7 cellular contexts compared by ENCODE assay signal in the genomic region with DNA sequence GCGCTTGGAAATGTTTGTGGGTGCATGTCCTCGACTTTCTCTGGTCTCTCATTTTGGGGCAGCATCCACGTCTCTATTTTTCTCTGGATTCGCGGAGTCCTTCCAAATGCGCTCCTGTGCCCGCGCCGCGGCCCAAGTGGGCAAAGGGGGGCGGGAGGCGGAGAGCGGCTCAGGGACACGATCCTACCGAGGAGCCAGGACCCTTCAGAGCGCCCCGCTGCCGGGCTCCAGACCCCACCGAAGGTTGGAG. TPM values are rescaled to one million over a fixed set of nuclear protein-coding genes. Genes with fewer than 3 reads are reported as not detected.
DNase-seq lines count a peak whose midpoint lies in the region; TF ChIP-seq lines count a peak whose summit lies in the region.

No MANE protein-coding gene starts in this region.

- WGBS in mammary epithelial cell (ENCODE audit: low coverage, missing lambda C conversion rate): 3% methylated on average over 13 of the region's 19 CpGs
- 4% methylated on average over 16 of the region's 19 CpGs for WGBS in mesenchymal stem cell
- 3% methylated on average over 19 of the region's 19 CpGs for WGBS in thymus

- H3K23ac ChIP-seq in mesenchymal stem cell (ENCODE audit: low read length in 2 of 2): peak overlapping the region in 1 of 2 experiments; percentile 9

- TF ChIP-seq CTCF in OCI-LY7 (conservative IDR thresholded peaks at IDR 0.05; ENCODE audit: low read length) (no peak), mammary epithelial cell (conservative IDR thresholded peaks at IDR 0.05 in 1 of 2, IDR thresholded peaks at IDR 0.05 in 1 of 2; ENCODE audit: extremely low read depth in 1 of 2, insufficient read depth in 1 of 2, low read depth in 1 of 2, low read length in 2 of 2) (no peak), GM13977 (IDR thresholded peaks at IDR 0.05; ENCODE audit: extremely low read depth, insufficient read depth, missing control alignments) (no peak)

- H2BK12ac ChIP-seq in mesenchymal stem cell (ENCODE audit: low read length in 2 of 2): peak overlapping the region in 1 of 2 experiments; percentile 85

- dilution Hi-C loops in mammary epithelial cell (cut with HindIII; ENCODE audit: low sequenced_read_pairs): no loop called here

- H3K18ac ChIP-seq in mesenchymal stem cell (ENCODE audit: low read depth in 1 of 2, low read length in 2 of 2): peak overlapping the region; percentile 25 to 81

- H3K9me2 ChIP-seq in OCI-LY7 (ENCODE audit: insufficient read depth, low read length): no peaks in the 10 kb centered on the region

- H4K20me1 ChIP-seq in OCI-LY7 (ENCODE audit: insufficient read depth, low read length) (no peaks in the 10 kb centered on the region), mammary epithelial cell (ENCODE audit: insufficient read depth, low read length) (no peaks in the 10 kb centered on the region)

- CTCF ChIA-PET in OCI-LY7 (lab: Charles Lee; ENCODE audit: unreplicated experiment): no interaction called here
- CTCF ChIA-PET in mammary epithelial cell (lab: Charles Lee; ENCODE audit: low non-redundant PET): no interaction called here

- H2AFZ ChIP-seq in OCI-LY7 (ENCODE audit: low read length): no peak overlapping the region
- peak overlapping the region; percentile 81 for H2AFZ ChIP-seq in mammary epithelial cell (ENCODE audit: low read depth, low read length)
- peak overlapping the region; percentile 10 for H2AFZ ChIP-seq in mesenchymal stem cell (ENCODE audit: low read depth, low read length)

- H3K36me3 ChIP-seq in OCI-LY7 (ENCODE audit: insufficient read depth, low read length) (no peaks in the 10 kb centered on the region), mammary epithelial cell (ENCODE audit: insufficient read depth, low read length) (no peaks in the 10 kb centered on the region), mesenchymal stem cell (ENCODE audit: control insufficient read depth in 1 of 2, insufficient read depth in 2 of 2, low read depth in 1 of 2, low read length in 2 of 2) (no peaks in the 10 kb centered on the region), thymus (ENCODE audit: control insufficient read depth, insufficient read depth) (no peaks in the 10 kb centered on the region)

- no peak overlapping the region for H2BK5ac ChIP-seq in mesenchymal stem cell (ENCODE audit: low read depth, low read length, poor library complexity, severe bottlenecking)

- H3K9me3 ChIP-seq in OCI-LY7 (ENCODE audit: low read length): no peaks in the 10 kb centered on the region
- no peaks in the 10 kb centered on the region for H3K9me3 ChIP-seq in mammary epithelial cell (replicated peaks; ENCODE audit: insufficient read depth, low read length)
- H3K9me3 ChIP-seq in mesenchymal stem cell (ENCODE audit: control insufficient read depth, low read length): no peaks in the 10 kb centered on the region
- peaks cover 1% of the 10 kb centered on the region for H3K9me3 ChIP-seq in thymus (ENCODE audit: control insufficient read depth)

- peak overlapping the region in 1 of 2 experiments; percentile 50 for H3K14ac ChIP-seq in mesenchymal stem cell (ENCODE audit: low read length in 2 of 2)

- H3K27me3 ChIP-seq in mammary epithelial cell (ENCODE audit: insufficient read depth, low read length) (no peaks in the 10 kb centered on the region), mesenchymal stem cell (ENCODE audit: control insufficient read depth in 1 of 2, insufficient read depth in 1 of 2, low read length in 2 of 2) (peaks cover 0 to 11% of the 10 kb centered on the region in 2 experiments), thymus (ENCODE audit: control insufficient read depth, insufficient read depth) (peaks cover 69% of the 10 kb centered on the region)

- H2AK5ac ChIP-seq in mesenchymal stem cell (ENCODE audit: low read length, severe bottlenecking): no peak overlapping the region

- H3K4ac ChIP-seq in mesenchymal stem cell (ENCODE audit: low read depth in 1 of 2, low read length in 2 of 2): peak overlapping the region in 1 of 2 experiments; percentile 86

- H4K8ac ChIP-seq in mesenchymal stem cell (ENCODE audit: low read length): no peak overlapping the region

- POLR2A ChIA-PET in OCI-LY7 (lab: Charles Lee): no interaction called here

- DNase-seq in OCI-LY7 (ENCODE audit: low spot score): no peak
- no peak for DNase-seq in mammary epithelial cell
- no peak for DNase-seq in mesenchymal stem cell
- no peak for DNase-seq in stimulated activated CD8-positive, alpha-beta memory T cell treated with anti-CD3 and anti-CD28 coated beads, Interleukin-4, amount 100 ng/mL, for 48 hours
- no peak for DNase-seq in NCI-H187 (lab: John Stamatoyannopoulos, UW)
- no peak for DNase-seq in GM13977 (ENCODE audit: low spot score)

- no peak overlapping the region for H3K4me3 ChIP-seq in OCI-LY7 (ENCODE audit: low read depth, low read length, poor library complexity, severe bottlenecking)
- peak overlapping the region; percentile 62 to 96 (median 89) for H3K4me3 ChIP-seq in mammary epithelial cell (replicated peaks in 1 of 3; ENCODE audit: insufficient read depth in 1 of 3, low read depth in 2 of 3, low read length in 3 of 3)
- H3K4me3 ChIP-seq in mesenchymal stem cell (ENCODE audit: insufficient read depth in 1 of 2, low read depth in 1 of 2, low read length in 2 of 2): peak overlapping the region; percentile 75 to 88
- H3K4me3 ChIP-seq in thymus (ENCODE audit: low read length): peak overlapping the region; percentile 70

- in situ Hi-C loops in mammary epithelial cell (cut with MboI; ENCODE audit: low sequenced_read_pairs in 2 of 2) (loop anchor here in 1 of 2 donors (5.0 to 10.0 kb wide), 3 partner anchors 57 to 291 kb away; no protein-coding TSS in a partner anchor), GM13977 (cut with MboI; ENCODE audit: low pct_unique_long_range_greater_than_20kb, low sequenced_read_pairs, unreplicated experiment) (no loop called here)

- no peak overlapping the region for H4K91ac ChIP-seq in mesenchymal stem cell (ENCODE audit: low read length)

- H3K4me2 ChIP-seq in OCI-LY7 (ENCODE audit: low read length) (peak overlapping the region; percentile 60; the same call in 1 of the 2 replicates), mammary epithelial cell (ENCODE audit: insufficient read depth, low read depth, low read length) (peak overlapping the region; percentile 80), mesenchymal stem cell (ENCODE audit: low read length, poor library complexity, severe bottlenecking) (peak overlapping the region; percentile 99)

- H3K79me2 ChIP-seq in OCI-LY7 (ENCODE audit: insufficient read depth, low read depth, low read length) (no peaks in the 10 kb centered on the region), mammary epithelial cell (ENCODE audit: insufficient read depth, low read length) (peaks cover 57% of the 10 kb centered on the region)

- no TSS peak for BruUV-seq in OCI-LY7 (replicated peaks; lab: Mats Ljungman, UMichigan)
- no TSS peak for BruUV-seq in mammary epithelial cell (replicated peaks; lab: Mats Ljungman, UMichigan)

- H3K27ac ChIP-seq in OCI-LY7 (ENCODE audit: low read depth, low read length, poor library complexity, severe bottlenecking): no peak overlapping the region
- H3K27ac ChIP-seq in mammary epithelial cell (ENCODE audit: insufficient read depth, low read depth, low read length): peak overlapping the region; percentile 51
- no peak overlapping the region for H3K27ac ChIP-seq in mesenchymal stem cell (ENCODE audit: low read length, poor library complexity, severe bottlenecking)
- H3K27ac ChIP-seq in thymus (ENCODE audit: low read depth): no peak overlapping the region

- peak overlapping the region; percentile 56 for H2BK120ac ChIP-seq in mesenchymal stem cell (ENCODE audit: low read depth, low read length)

- H2BK15ac ChIP-seq in mesenchymal stem cell (ENCODE audit: low read depth, poor library complexity, severe bottlenecking): no peak overlapping the region

- intact Hi-C loops in OCI-LY7 (cut with micrococcal nuclease; ENCODE audit: unreplicated experiment): no loop called here
- intact Hi-C loops in mammary epithelial cell (cut with micrococcal nuclease): no loop called here

- H3K4me1 ChIP-seq in OCI-LY7 (ENCODE audit: insufficient read depth, low read length, poor library complexity, severe bottlenecking) (no peaks in the 10 kb centered on the region), mammary epithelial cell (ENCODE audit: insufficient read depth, low read length) (peaks cover 20% of the 10 kb centered on the region), mesenchymal stem cell (ENCODE audit: control insufficient read depth, insufficient read depth, low read depth, low read length) (peaks cover 21% of the 10 kb centered on the region), thymus (ENCODE audit: control insufficient read depth, insufficient read depth, low read length) (peaks cover 8% of the 10 kb centered on the region)

- H3K9ac ChIP-seq in mammary epithelial cell (ENCODE audit: insufficient read depth, low read length): peak overlapping the region; percentile 80
- H3K9ac ChIP-seq in mesenchymal stem cell (ENCODE audit: low read length): peak overlapping the region; percentile 89

- H3K79me1 ChIP-seq in mesenchymal stem cell (replicated peaks; ENCODE audit: low read length, poor library complexity, severe bottlenecking): peaks cover 16% of the 10 kb centered on the region

RNA-seq across cellular contexts. Expression of a gene that starts 1.0 kb away (rescaled TPM):
- not detected in 2 replicates for total RNA-seq in OCI-LY7 (2014; rRNA removed; shearing (Covaris generic))
- total RNA-seq in OCI-LY7 (2022) (0.74 TPM in 1 of 2 replicates, not detected in the other), mammary epithelial cell (100 to 1,000 TPM; 130 to 174 TPM)
- polyA plus RNA-seq in mammary epithelial cell (182 TPM), thymus (48.9 TPM)
- polyA minus RNA-seq in mammary epithelial cell: 153 TPM
- 237 TPM for polyA plus RNA-seq in mesenchymal stem cell (2013, experiment 1 of 2)
- 244 TPM for polyA plus RNA-seq in mesenchymal stem cell (2013, experiment 2 of 2)

Comparison
In these comparisons a context has a peak if more than half of its experiments do, and no peak if none do; other contexts are left out.
1. RNA of a gene that starts 1.0 kb away (total RNA-seq): 130 to 174 TPM in mammary epithelial cell; 0.74 TPM in OCI-LY7; every median in the first group is over 10 times any median in the second.
2. Peak in every context shown above with its lines, with median percentiles within 50 percentile points of each other: H3K4me2 ChIP-seq.